14 cellular contexts compared by ENCODE assay signal in the genomic region with DNA sequence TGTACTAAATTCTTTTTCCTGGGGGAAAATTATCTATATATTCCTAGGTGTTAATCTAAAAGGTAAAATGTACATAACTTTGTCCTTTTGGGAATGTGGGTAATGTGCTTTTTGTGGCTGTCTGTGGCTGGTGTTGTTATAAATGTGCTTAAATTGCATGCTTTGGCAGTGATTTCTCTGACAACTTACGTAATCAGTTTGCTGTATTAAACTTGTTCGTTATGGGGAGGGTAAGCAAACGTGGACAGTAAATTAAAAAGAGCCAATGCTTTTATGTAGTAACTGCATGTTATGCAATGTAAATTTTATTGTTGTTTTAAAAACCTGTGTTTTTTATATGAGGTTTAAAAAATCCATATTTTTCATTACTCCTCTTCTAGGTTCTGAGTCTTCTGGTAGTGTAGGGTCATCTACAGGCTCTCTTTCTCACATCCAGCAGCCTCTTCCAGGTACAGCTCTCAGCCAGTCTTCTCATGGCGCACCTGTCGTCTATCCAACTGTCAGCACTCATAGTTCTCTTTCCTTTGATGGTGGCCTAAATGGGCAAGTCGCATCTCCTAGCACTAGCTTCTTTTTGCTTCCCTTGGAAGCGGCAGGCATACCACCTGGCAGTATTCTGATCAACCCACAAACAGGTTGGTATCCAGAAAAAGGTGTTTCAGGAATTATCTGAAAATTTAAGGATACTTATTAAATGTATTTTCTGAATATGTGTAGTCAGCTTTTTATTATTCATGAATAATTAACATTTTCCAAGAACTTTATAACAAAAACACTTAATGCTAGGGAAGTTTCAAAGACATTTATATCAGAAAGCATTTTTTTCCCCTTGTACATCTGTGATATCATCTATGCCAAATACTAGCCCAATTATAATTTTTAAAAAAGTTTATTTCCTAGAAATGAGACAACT.
A peak's percentile ranks its signal among the peaks of the same experiment; 100 is the strongest.
DNase-seq lines count a peak whose midpoint lies in the region; ATAC-seq and TF ChIP-seq lines count a peak whose summit lies in the region.
"Had no signal": no experiment of that assay in that cellular context is flagged by ENCODE, and none has a peak within 500 bp of the region (broad histone marks: within the 10 kb centered on the region; RNA-seq: fewer than 3 reads in every experiment).

No MANE protein-coding gene starts in this region.

- CTCF ChIA-PET in activated CD4-positive, alpha-beta T cell treated with anti-CD3 and anti-CD28 coated beads for 36 hours (lab: Charles Lee), result interaction anchor here (0.6 to 1.2 kb wide), 2 partner anchors 68 to 343 kb away, joined by 3 to 4 read pairs; no protein-coding TSS in a partner anchor

- H3K27me3 ChIP-seq in right lobe of liver, result no peaks in the 10 kb centered on the region
- H3K27me3 ChIP-seq in GM23338 (ENCODE audit: insufficient read depth), result no peaks in the 10 kb centered on the region
- H3K27me3 ChIP-seq in lower lobe of right lung (ENCODE audit: low read depth), result no peaks in the 10 kb centered on the region

- no peak for DNase-seq in activated CD4-positive, alpha-beta T cell treated with anti-CD3 and anti-CD28 coated beads for 36 hours
- no peak for DNase-seq in activated CD4-positive, alpha-beta T cell treated with anti-CD3 and anti-CD28 coated beads, Interleukin-2, amount 50 U/mL, for 4 hours
- DNase-seq in activated T-helper 1 cell treated with anti-CD3 and anti-CD28 coated beads, Interleukin-12 subunit alpha, Interleukin-12 subunit beta, Interleukin-2, Interleukin-4 antibody, amounts not matched to agents 30 ng/mL and 10 ng/mL and 1 ng/mL, durations not matched to agents 14 hours and 24 hours and 36 hours (ENCODE audit: low spot score), result no peak
- DNase-seq in right lobe of liver, result no peak
- no peak for DNase-seq in NCI-H524 treated with DMSO at 0.1 percent for 48 hours (lab: John Stamatoyannopoulos, UW)
- DNase-seq in GM23338 (ENCODE audit: low spot score), result no peak
- no peak for DNase-seq in lower lobe of right lung
- DNase-seq: Caco-2; CD8-positive, alpha-beta memory T cell; DND-41; GDM1; HCEC 1CT; HFFc6 had no signal

- no peaks in the 10 kb centered on the region for H3K27me3 Mint-ChIP-seq in activated CD4-positive, alpha-beta T cell treated with anti-CD3 and anti-CD28 coated beads for 36 hours
- H3K27me3 Mint-ChIP-seq in activated T-helper 1 cell treated with anti-CD3 and anti-CD28 coated beads, Interleukin-12 subunit alpha, Interleukin-12 subunit beta, Interleukin-2, Interleukin-4 antibody, amounts not matched to agents 30 ng/mL and 10 ng/mL and 1 ng/mL, durations not matched to agents 14 hours and 24 hours and 36 hours (ENCODE audit: insufficient read depth), result no peaks in the 10 kb centered on the region
- H3K27me3 Mint-ChIP-seq in GM23338 (ENCODE audit: insufficient read depth, low read depth, poor library complexity), result no peaks in the 10 kb centered on the region
- H3K27me3 Mint-ChIP-seq: CD8-positive, alpha-beta memory T cell had no signal

- H4K20me1 ChIP-seq in GM23338 (replicated peaks; ENCODE audit: insufficient read depth), result peaks cover 4% of the 10 kb centered on the region; the same call in 1 of the 2 replicates

- no peak for ATAC-seq in activated CD4-positive, alpha-beta T cell treated with anti-CD3 and anti-CD28 coated beads for 36 hours
- ATAC-seq in right lobe of liver, result peak; percentile 61 to 82 (median 78)
- no peak for ATAC-seq in GM23338
- no peak for ATAC-seq in lower lobe of right lung

- intact Hi-C loops in activated CD4-positive, alpha-beta T cell treated with anti-CD3 and anti-CD28 coated beads for 36 hours (cut with DNase I, micrococcal nuclease), result no loop called here
- intact Hi-C loops in activated T-helper 1 cell treated with anti-CD3 and anti-CD28 coated beads, Interleukin-12 subunit alpha, Interleukin-12 subunit beta, Interleukin-2, Interleukin-4 antibody, amounts not matched to agents 30 ng/mL and 10 ng/mL and 1 ng/mL, durations not matched to agents 14 hours and 24 hours and 36 hours (cut with micrococcal nuclease), result no loop called here
- intact Hi-C loops in right lobe of liver (cut with DNase I) (no loop called here), lower lobe of right lung (cut with DNase I) (no loop called here)

- H3K36me3 Mint-ChIP-seq in activated CD4-positive, alpha-beta T cell treated with anti-CD3 and anti-CD28 coated beads for 36 hours (ENCODE audit: low read depth), result peaks cover 35% of the 10 kb centered on the region
- H3K36me3 Mint-ChIP-seq in activated T-helper 1 cell treated with anti-CD3 and anti-CD28 coated beads, Interleukin-12 subunit alpha, Interleukin-12 subunit beta, Interleukin-2, Interleukin-4 antibody, amounts not matched to agents 30 ng/mL and 10 ng/mL and 1 ng/mL, durations not matched to agents 14 hours and 24 hours and 36 hours (ENCODE audit: low read depth), result peaks cover 37% of the 10 kb centered on the region
- peaks cover 43% of the 10 kb centered on the region for H3K36me3 Mint-ChIP-seq in GM23338 (ENCODE audit: low read depth)

- no peak for TF ChIP-seq CTCF in right lobe of liver (IDR thresholded peaks at IDR 0.05)
- no peak for TF ChIP-seq CTCF in GM23338 (conservative IDR thresholded peaks at IDR 0.05; ENCODE audit: low read depth in 2 of 2)
- TF ChIP-seq CTCF in lower lobe of right lung (IDR thresholded peaks at IDR 0.05), result no peak

- H3K9me2 ChIP-seq in GM23338 (ENCODE audit: insufficient read depth), result no peaks in the 10 kb centered on the region

- H3K36me3 ChIP-seq in right lobe of liver, result peaks cover 0 to 6% (median 0%) of the 10 kb centered on the region in 4 donors
- H3K36me3 ChIP-seq in GM23338 (ENCODE audit: insufficient read depth), result peaks cover 27% of the 10 kb centered on the region
- H3K36me3 ChIP-seq in lower lobe of right lung, result peaks cover 45% of the 10 kb centered on the region

- H3K4me2 ChIP-seq in GM23338, result no peak overlapping the region

- peaks cover 11% of the 10 kb centered on the region for H3K4me1 Mint-ChIP-seq in activated CD4-positive, alpha-beta T cell treated with anti-CD3 and anti-CD28 coated beads for 36 hours
- H3K4me1 Mint-ChIP-seq in activated T-helper 1 cell treated with anti-CD3 and anti-CD28 coated beads, Interleukin-12 subunit alpha, Interleukin-12 subunit beta, Interleukin-2, Interleukin-4 antibody, amounts not matched to agents 30 ng/mL and 10 ng/mL and 1 ng/mL, durations not matched to agents 14 hours and 24 hours and 36 hours (ENCODE audit: low read depth), result peaks cover 12% of the 10 kb centered on the region
- H3K4me1 Mint-ChIP-seq in GM23338, result no peaks in the 10 kb centered on the region
- H3K4me1 Mint-ChIP-seq: CD14-positive monocyte had no signal

- no peak overlapping the region for H3K4me3 Mint-ChIP-seq in activated CD4-positive, alpha-beta T cell treated with anti-CD3 and anti-CD28 coated beads for 36 hours
- H3K4me3 Mint-ChIP-seq in activated T-helper 1 cell treated with anti-CD3 and anti-CD28 coated beads, Interleukin-12 subunit alpha, Interleukin-12 subunit beta, Interleukin-2, Interleukin-4 antibody, amounts not matched to agents 30 ng/mL and 10 ng/mL and 1 ng/mL, durations not matched to agents 14 hours and 24 hours and 36 hours, result no peak overlapping the region
- no peak overlapping the region for H3K4me3 Mint-ChIP-seq in GM23338
- H3K4me3 Mint-ChIP-seq: CD14-positive monocyte; CD8-positive, alpha-beta memory T cell; HFFc6 had no signal

- POLR2A ChIA-PET in activated CD4-positive, alpha-beta T cell treated with anti-CD3 and anti-CD28 coated beads for 36 hours (lab: Charles Lee), result no interaction called here

- no peaks in the 10 kb centered on the region for H3K79me2 ChIP-seq in GM23338 (replicated peaks; ENCODE audit: insufficient read depth)

- H3K4me1 ChIP-seq in right lobe of liver (peaks cover 0 to 18% (median 0%) of the 10 kb centered on the region in 4 donors), GM23338 (ENCODE audit: insufficient read depth) (no peaks in the 10 kb centered on the region), lower lobe of right lung (no peaks in the 10 kb centered on the region)
- H3K4me1 ChIP-seq: Caco-2 had no signal

- WGBS in right lobe of liver (ENCODE audit: insufficient coverage, low coverage, low lambda C conversion rate, missing lambda C conversion rate), result 51% methylated on average over 7 of the region's 7 CpGs

- H3K9me3 ChIP-seq in right lobe of liver, result no peaks in the 10 kb centered on the region
- no peaks in the 10 kb centered on the region for H3K9me3 ChIP-seq in lower lobe of right lung
- H3K9me3 ChIP-seq: Caco-2 had no signal

- no peaks in the 10 kb centered on the region for H3F3A ChIP-seq in GM23338 (replicated peaks; ENCODE audit: low read depth)

- TF ChIP-seq POLR2A in right lobe of liver (IDR thresholded peaks at IDR 0.05), result no peak

- peak overlapping the region in 2 of 3 donors; percentile 7 to 24 for H3K27ac ChIP-seq in right lobe of liver
- no peak overlapping the region for H3K27ac ChIP-seq in GM23338 (ENCODE audit: low read depth)
- no peak overlapping the region for H3K27ac ChIP-seq in lower lobe of right lung

- no peak overlapping the region for H3K4me3 ChIP-seq in right lobe of liver
- H3K4me3 ChIP-seq in GM23338, result no peak overlapping the region
- no peak overlapping the region for H3K4me3 ChIP-seq in lower lobe of right lung

- H3K27ac Mint-ChIP-seq in activated CD4-positive, alpha-beta T cell treated with anti-CD3 and anti-CD28 coated beads for 36 hours, result peak overlapping the region; percentile 31
- peak overlapping the region; percentile 20 for H3K27ac Mint-ChIP-seq in activated T-helper 1 cell treated with anti-CD3 and anti-CD28 coated beads, Interleukin-12 subunit alpha, Interleukin-12 subunit beta, Interleukin-2, Interleukin-4 antibody, amounts not matched to agents 30 ng/mL and 10 ng/mL and 1 ng/mL, durations not matched to agents 14 hours and 24 hours and 36 hours
- no peak overlapping the region for H3K27ac Mint-ChIP-seq in GM23338
- H3K27ac Mint-ChIP-seq: CD8-positive, alpha-beta memory T cell; HFFc6 had no signal

- H2AFZ ChIP-seq in GM23338, result no peak overlapping the region

- H3K9me3 Mint-ChIP-seq in activated CD4-positive, alpha-beta T cell treated with anti-CD3 and anti-CD28 coated beads for 36 hours (ENCODE audit: low read depth), result no peaks in the 10 kb centered on the region
- H3K9me3 Mint-ChIP-seq in activated T-helper 1 cell treated with anti-CD3 and anti-CD28 coated beads, Interleukin-12 subunit alpha, Interleukin-12 subunit beta, Interleukin-2, Interleukin-4 antibody, amounts not matched to agents 30 ng/mL and 10 ng/mL and 1 ng/mL, durations not matched to agents 14 hours and 24 hours and 36 hours, result no peaks in the 10 kb centered on the region
- no peaks in the 10 kb centered on the region for H3K9me3 Mint-ChIP-seq in GM23338
- H3K9me3 Mint-ChIP-seq: CD14-positive monocyte; CD8-positive, alpha-beta memory T cell; HFFc6 had no signal

TF ChIP-seq in GM23338, 12 proteins besides CTCF, POLR2A, EP300 and RAD21 (continues in another document):
- no peak for TF ChIP-seq NANOG (IDR thresholded peaks at IDR 0.05; ENCODE audit: borderline replicate concordance)

Comparison
In these comparisons a context has a peak if more than half of its experiments do, and no peak if none do; other contexts are left out.
1. ATAC-seq: peak in right lobe of liver (4 of 4); none in activated CD4-positive, alpha-beta T cell treated with anti-CD3 and anti-CD28 coated beads for 36 hours (single experiment), GM23338 (single experiment) and lower lobe of right lung (0 of 2).
2. H3K27ac ChIP-seq: peak in right lobe of liver (2 of 3); none in GM23338 (single experiment) and lower lobe of right lung (single experiment).